In the genomic region with DNA sequence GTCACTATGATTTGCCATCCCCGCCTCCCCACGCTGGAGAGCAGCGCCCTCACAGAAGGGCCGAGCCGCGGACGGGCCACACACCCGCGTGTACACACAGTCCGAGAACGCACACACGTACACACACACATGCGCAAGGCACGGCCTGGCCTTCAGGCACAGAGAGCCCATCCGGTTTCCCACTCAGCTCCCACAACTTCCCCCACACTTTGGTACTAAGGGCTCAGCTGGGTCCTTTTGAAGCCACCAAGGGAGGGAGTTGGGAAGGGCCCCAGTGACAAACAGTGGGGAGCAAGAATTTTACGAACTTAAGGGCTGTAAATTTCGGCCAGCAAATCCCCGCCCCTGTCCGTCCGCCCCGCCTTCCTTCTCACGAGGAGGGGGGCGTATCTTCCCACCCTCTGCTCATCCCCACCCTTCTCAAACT, we compare ENCODE assay signal across 12 cellular contexts.
DNase-seq lines count a peak whose midpoint lies in the region; ATAC-seq and TF ChIP-seq lines count a peak whose summit lies in the region.
"Had no signal": no experiment of that assay in that cellular context is flagged by ENCODE, and none has a peak within 500 bp of the region (broad histone marks: within the 10 kb centered on the region; RNA-seq: fewer than 3 reads in every experiment).

No MANE protein-coding gene starts in this region.

- H3K4me1 ChIP-seq in Caco-2 (peaks cover 19% of the 10 kb centered on the region), PC-3 (ENCODE audit: insufficient read depth, low read length) (peaks cover 6% of the 10 kb centered on the region; the same call in 1 of the 2 replicates)

- POLR2A ChIA-PET in Caco-2 (lab: Charles Lee) (no interaction called here), PC-3 (lab: Charles Lee; ENCODE audit: unreplicated experiment) (no interaction called here)

- H3K9ac ChIP-seq in PC-3 (ENCODE audit: low read length) (no peak overlapping the region), neural cell (ENCODE audit: low read length) (no peak overlapping the region)

- H2AFZ ChIP-seq in PC-3 (ENCODE audit: low read length) (peak overlapping the region; percentile 73), neural cell (ENCODE audit: low read depth, low read length) (no peak overlapping the region)

- H3K4me2 ChIP-seq in PC-3 (ENCODE audit: low read length), result peak overlapping the region; percentile 93
- no peak overlapping the region for H3K4me2 ChIP-seq in neural cell (ENCODE audit: low read length)

- no peaks in the 10 kb centered on the region; the same call in 1 of the 2 replicates for H3K27me3 ChIP-seq in Caco-2 (replicated peaks; ENCODE audit: control insufficient read depth, insufficient read depth, low read length)
- peaks cover 33% of the 10 kb centered on the region; the same call in 1 of the 2 replicates for H3K27me3 ChIP-seq in PC-3 (ENCODE audit: low read length)
- H3K27me3 ChIP-seq in neural cell (ENCODE audit: insufficient read depth, low read depth, low read length), result peaks cover 44% of the 10 kb centered on the region

- H3K4me3 ChIP-seq in Caco-2 (ENCODE audit: low read depth, low read length) (no peak overlapping the region), PC-3 (ENCODE audit: low read length) (peak overlapping the region; percentile 58), neural cell (ENCODE audit: low read length) (peak overlapping the region; percentile 58)

- BruUV-seq in Caco-2 (replicated peaks; lab: Mats Ljungman, UMichigan) (no TSS peak), PC-3 (replicated peaks; lab: Mats Ljungman, UMichigan) (no TSS peak)

- H3F3A ChIP-seq in PC-3 (ENCODE audit: low read length, unreplicated experiment) (no peaks in the 10 kb centered on the region), neural cell (ENCODE audit: insufficient read depth, low read length, poor library complexity, severe bottlenecking) (no peaks in the 10 kb centered on the region)

- H3K27ac Mint-ChIP-seq in Caco-2 (ENCODE audit: unreplicated experiment), result no peak overlapping the region
- H3K27ac Mint-ChIP-seq: dendritic cell treated with granulocyte-macrophage colony-stimulating factor and Interleukin-4, amounts not matched to agents 40 ng/mL and 50 ng/mL, for 4 days had no signal

- CTCF ChIA-PET in Caco-2 (lab: Charles Lee) (interaction anchor here (0.6 to 2.6 kb wide), 4 partner anchors 91 to 144 kb away, joined by 3 to 16 read pairs (median 3); no protein-coding TSS in a partner anchor), PC-3 (lab: Charles Lee) (no interaction called here)

- H3K36me3 Mint-ChIP-seq in Caco-2 (ENCODE audit: insufficient read depth, unreplicated experiment), result no peaks in the 10 kb centered on the region

- no peak for TF ChIP-seq EP300 in neural cell (conservative IDR thresholded peaks at IDR 0.05; ENCODE audit: poor library complexity, severe bottlenecking)

- TF ChIP-seq CTCF in Caco-2 (IDR thresholded peaks at IDR 0.05; ENCODE audit: insufficient read depth in 1 of 2, low read depth in 1 of 2, low read length in 1 of 2, severe bottlenecking in 1 of 2, unreplicated experiment in 1 of 2) (no peak), PC-3 (conservative IDR thresholded peaks at IDR 0.05; ENCODE audit: low read depth, low read length) (no peak), neural cell (IDR thresholded peaks at IDR 0.05; ENCODE audit: poor library complexity, severe bottlenecking) (no peak)

- no peak overlapping the region for H3K27ac ChIP-seq in PC-3 (ENCODE audit: low read length)
- H3K27ac ChIP-seq in neural cell (ENCODE audit: low read length), result no peak overlapping the region
- H3K27ac ChIP-seq: HL-60, tibial nerve had no signal

- H3K4me1 Mint-ChIP-seq in Caco-2 (ENCODE audit: low read depth, unreplicated experiment), result peaks cover 18% of the 10 kb centered on the region

- intact Hi-C loops in Caco-2 (cut with micrococcal nuclease; ENCODE audit: unreplicated experiment), result loop anchor here (2.0 kb wide), 1 partner anchor 29 kb away; no protein-coding TSS in a partner anchor
- intact Hi-C loops in PC-3 (cut with micrococcal nuclease), result loop anchor here (2.0 to 10.0 kb wide), 2 partner anchors 91 to 637 kb away; no protein-coding TSS in a partner anchor

- no peak for TF ChIP-seq RAD21 in neural cell (conservative IDR thresholded peaks at IDR 0.05)

- no peaks in the 10 kb centered on the region for H3K79me2 ChIP-seq in PC-3 (ENCODE audit: low read length)
- H3K79me2 ChIP-seq in neural cell (replicated peaks; ENCODE audit: insufficient read depth, low read length), result no peaks in the 10 kb centered on the region

- no peaks in the 10 kb centered on the region for H4K20me1 ChIP-seq in PC-3 (ENCODE audit: low read length)
- H4K20me1 ChIP-seq in neural cell (ENCODE audit: insufficient read depth), result no peaks in the 10 kb centered on the region

- ATAC-seq in PC-3, result peak; percentile 31; the same call in 1 of the 2 replicates
- no peak for ATAC-seq in HG02678 (IDR thresholded peaks at IDR 0.05; ENCODE audit: unreplicated experiment)

- peaks cover 10% of the 10 kb centered on the region for H3K27me3 Mint-ChIP-seq in Caco-2 (ENCODE audit: insufficient read depth, unreplicated experiment)

- H3K36me3 ChIP-seq in Caco-2 (ENCODE audit: control insufficient read depth, insufficient read depth, low read length), result no peaks in the 10 kb centered on the region
- no peaks in the 10 kb centered on the region for H3K36me3 ChIP-seq in PC-3 (ENCODE audit: low read depth, low read length)
- no peaks in the 10 kb centered on the region for H3K36me3 ChIP-seq in neural cell (ENCODE audit: insufficient read depth, low read length)
- H3K36me3 ChIP-seq: tibial nerve had no signal

- H3K9me3 ChIP-seq in Caco-2, result no peaks in the 10 kb centered on the region
- H3K9me3 ChIP-seq in PC-3 (ENCODE audit: low read length), result no peaks in the 10 kb centered on the region
- no peaks in the 10 kb centered on the region for H3K9me3 ChIP-seq in neural cell (ENCODE audit: low read length)
- H3K9me3 ChIP-seq: tibial nerve had no signal

- H3K9me2 ChIP-seq in PC-3 (replicated peaks; ENCODE audit: low read length), result no peaks in the 10 kb centered on the region
- no peaks in the 10 kb centered on the region for H3K9me2 ChIP-seq in neural cell (ENCODE audit: insufficient read depth, low read length)

- DNase-seq in Caco-2 (no peak), PC-3 (no peak), fibroblast of peridontal ligament (ENCODE audit: extremely low read depth) (peak; percentile 12), nucleus accumbens (lab: John Stamatoyannopoulos, UW) (no peak), middle frontal gyrus (ENCODE audit: extremely low spot score, low spot score) (no peak), AML-193 (lab: John Stamatoyannopoulos, UW) (no peak)
- DNase-seq: GF-D8 had no signal

- H3K4me3 Mint-ChIP-seq in Caco-2 (ENCODE audit: unreplicated experiment), result peak overlapping the region; percentile 60
- H3K4me3 Mint-ChIP-seq: dendritic cell treated with granulocyte-macrophage colony-stimulating factor and Interleukin-4, amounts not matched to agents 40 ng/mL and 50 ng/mL, for 4 days had no signal

- H3K9me3 Mint-ChIP-seq in Caco-2 (ENCODE audit: unreplicated experiment), result no peaks in the 10 kb centered on the region
- H3K9me3 Mint-ChIP-seq: dendritic cell treated with granulocyte-macrophage colony-stimulating factor and Interleukin-4, amounts not matched to agents 40 ng/mL and 50 ng/mL, for 4 days had no signal

TF ChIP-seq in neural cell, 6 proteins besides CTCF, POLR2A, EP300 and RAD21:
- TF ChIP-seq EZH2 (IDR thresholded peaks at IDR 0.05; ENCODE audit: borderline replicate concordance, insufficient read depth, low read length, poor library complexity, severe bottlenecking) (no peak), MXI1 (conservative IDR thresholded peaks at IDR 0.05; ENCODE audit: poor library complexity, severe bottlenecking) (no peak), TAF1 (IDR thresholded peaks at IDR 0.05; ENCODE audit: low read depth) (no peak), SMC3 (conservative IDR thresholded peaks at IDR 0.05; ENCODE audit: poor library complexity) (no peak), POLR2AphosphoS5 (IDR thresholded peaks at IDR 0.05) (no peak)
- TF ChIP-seq, protein P1, sequence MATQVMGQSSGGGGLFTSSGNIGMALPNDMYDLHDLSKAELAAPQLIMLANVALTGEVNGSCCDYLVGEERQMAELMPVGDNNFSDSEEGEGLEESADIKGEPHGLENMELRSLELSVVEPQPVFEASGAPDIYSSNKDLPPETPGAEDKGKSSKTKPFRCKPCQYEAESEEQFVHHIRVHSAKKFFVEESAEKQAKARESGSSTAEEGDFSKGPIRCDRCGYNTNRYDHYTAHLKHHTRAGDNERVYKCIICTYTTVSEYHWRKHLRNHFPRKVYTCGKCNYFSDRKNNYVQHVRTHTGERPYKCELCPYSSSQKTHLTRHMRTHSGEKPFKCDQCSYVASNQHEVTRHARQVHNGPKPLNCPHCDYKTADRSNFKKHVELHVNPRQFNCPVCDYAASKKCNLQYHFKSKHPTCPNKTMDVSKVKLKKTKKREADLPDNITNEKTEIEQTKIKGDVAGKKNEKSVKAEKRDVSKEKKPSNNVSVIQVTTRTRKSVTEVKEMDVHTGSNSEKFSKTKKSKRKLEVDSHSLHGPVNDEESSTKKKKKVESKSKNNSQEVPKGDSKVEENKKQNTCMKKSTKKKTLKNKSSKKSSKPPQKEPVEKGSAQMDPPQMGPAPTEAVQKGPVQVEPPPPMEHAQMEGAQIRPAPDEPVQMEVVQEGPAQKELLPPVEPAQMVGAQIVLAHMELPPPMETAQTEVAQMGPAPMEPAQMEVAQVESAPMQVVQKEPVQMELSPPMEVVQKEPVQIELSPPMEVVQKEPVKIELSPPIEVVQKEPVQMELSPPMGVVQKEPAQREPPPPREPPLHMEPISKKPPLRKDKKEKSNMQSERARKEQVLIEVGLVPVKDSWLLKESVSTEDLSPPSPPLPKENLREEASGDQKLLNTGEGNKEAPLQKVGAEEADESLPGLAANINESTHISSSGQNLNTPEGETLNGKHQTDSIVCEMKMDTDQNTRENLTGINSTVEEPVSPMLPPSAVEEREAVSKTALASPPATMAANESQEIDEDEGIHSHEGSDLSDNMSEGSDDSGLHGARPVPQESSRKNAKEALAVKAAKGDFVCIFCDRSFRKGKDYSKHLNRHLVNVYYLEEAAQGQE (IDR thresholded peaks at IDR 0.05; ENCODE audit: borderline replicate concordance), result no peak
